1 cellular context compared by ENCODE assay signal in genomic region chr2:96800762-96801463, GRCh38.
A peak's percentile ranks its signal among the peaks of the same experiment; 100 is the strongest.
TF ChIP-seq lines count a peak whose summit lies in the region.

No MANE protein-coding gene starts in this region.

TF ChIP-seq in GM12878, 131 proteins besides CTCF, POLR2A, EP300 and RAD21 (continued from another document and continues in another):
- TF ChIP-seq RB1 (IDR thresholded peaks at IDR 0.05; ENCODE audit: borderline replicate concordance) (no peak), PKNOX1 (IDR thresholded peaks at IDR 0.05) (no peak), SUPT20H (IDR thresholded peaks at IDR 0.05; ENCODE audit: borderline replicate concordance, control insufficient read depth, low read depth, low read length) (no peak), MYC (IDR thresholded peaks at IDR 0.05; ENCODE audit: insufficient read depth, insufficient read length, insufficient replicate concordance, low read length, severe bottlenecking) (no peak), REST (IDR thresholded peaks at IDR 0.05; ENCODE audit: low read depth, low read length) (no peak), TCF3 (IDR thresholded peaks at IDR 0.05; ENCODE audit: borderline replicate concordance, insufficient read depth, low read depth, low read length) (0 out of 2 replicates have a peak, but pooled peaks have one; percentile 25), EZH2 (IDR thresholded peaks at IDR 0.05; ENCODE audit: borderline replicate concordance, control insufficient read depth, low read depth, low read length) (no peak), ATF2 (IDR thresholded peaks at IDR 0.05; ENCODE audit: low read length) (no peak), ESRRA (IDR thresholded peaks at IDR 0.05; ENCODE audit: low read length) (no peak), CHD1 (IDR thresholded peaks at IDR 0.05; ENCODE audit: low read depth, low read length) (no peak), CEBPZ (IDR thresholded peaks at IDR 0.05; ENCODE audit: low read depth, low read length) (no peak), E2F8 (IDR thresholded peaks at IDR 0.05; ENCODE audit: low read depth, partially characterized antibody) (no peak), ZZZ3 (IDR thresholded peaks at IDR 0.05; ENCODE audit: control insufficient read depth, insufficient read length, low read depth) (no peak), WRNIP1 (IDR thresholded peaks at IDR 0.05; ENCODE audit: borderline replicate concordance, low read depth, low read length) (no peak), RFX5 (IDR thresholded peaks at IDR 0.05; ENCODE audit: low read depth, low read length) (no peak), CREM (IDR thresholded peaks at IDR 0.05; ENCODE audit: low read depth) (no peak), MTA2 (IDR thresholded peaks at IDR 0.05; ENCODE audit: low read depth) (no peak), HDAC6 (IDR thresholded peaks at IDR 0.05; ENCODE audit: unreplicated experiment) (no peak), TBL1XR1 (IDR thresholded peaks at IDR 0.05; ENCODE audit: low read depth, low read length) (no peak), JUNB (IDR thresholded peaks at IDR 0.05) (no peak), NR2C2 (IDR thresholded peaks at IDR 0.05; ENCODE audit: borderline replicate concordance, control insufficient read depth, insufficient read length, low read depth) (no peak), EGR1 (IDR thresholded peaks at IDR 0.05; ENCODE audit: borderline replicate concordance in 1 of 2, low read depth in 2 of 2, low read length in 2 of 2) (no peak), BCL11A (IDR thresholded peaks at IDR 0.05; ENCODE audit: low read depth, low read length) (no peak), ZNF24 (IDR thresholded peaks at IDR 0.05) (no peak), FOXM1 (IDR thresholded peaks at IDR 0.05; ENCODE audit: low read depth, low read length) (no peak), SPI1 (IDR thresholded peaks at IDR 0.05; ENCODE audit: borderline replicate concordance, insufficient read depth, low read depth, low read length) (no peak), RELB (IDR thresholded peaks at IDR 0.05; ENCODE audit: low read depth) (no peak), SMARCA5 (IDR thresholded peaks at IDR 0.05) (peak; percentile 62; the same call in 1 of the 2 replicates), NR2F1 (conservative IDR thresholded peaks at IDR 0.05) (no peak), EED (IDR thresholded peaks at IDR 0.05; ENCODE audit: low read depth) (no peak), ZBTB40 (IDR thresholded peaks at IDR 0.05; ENCODE audit: borderline replicate concordance) (no peak), CHD4 (IDR thresholded peaks at IDR 0.05) (no peak), SMC3 (IDR thresholded peaks at IDR 0.05; ENCODE audit: borderline replicate concordance, low read length) (peak; percentile 90), GATAD2B (conservative IDR thresholded peaks at IDR 0.05; ENCODE audit: low read depth) (no peak), MLLT1 (IDR thresholded peaks at IDR 0.05) (peak; percentile 43; the same call in 1 of the 2 replicates)
